Comparison of ENCODE assay signal across 1 cellular context in the genomic region with DNA sequence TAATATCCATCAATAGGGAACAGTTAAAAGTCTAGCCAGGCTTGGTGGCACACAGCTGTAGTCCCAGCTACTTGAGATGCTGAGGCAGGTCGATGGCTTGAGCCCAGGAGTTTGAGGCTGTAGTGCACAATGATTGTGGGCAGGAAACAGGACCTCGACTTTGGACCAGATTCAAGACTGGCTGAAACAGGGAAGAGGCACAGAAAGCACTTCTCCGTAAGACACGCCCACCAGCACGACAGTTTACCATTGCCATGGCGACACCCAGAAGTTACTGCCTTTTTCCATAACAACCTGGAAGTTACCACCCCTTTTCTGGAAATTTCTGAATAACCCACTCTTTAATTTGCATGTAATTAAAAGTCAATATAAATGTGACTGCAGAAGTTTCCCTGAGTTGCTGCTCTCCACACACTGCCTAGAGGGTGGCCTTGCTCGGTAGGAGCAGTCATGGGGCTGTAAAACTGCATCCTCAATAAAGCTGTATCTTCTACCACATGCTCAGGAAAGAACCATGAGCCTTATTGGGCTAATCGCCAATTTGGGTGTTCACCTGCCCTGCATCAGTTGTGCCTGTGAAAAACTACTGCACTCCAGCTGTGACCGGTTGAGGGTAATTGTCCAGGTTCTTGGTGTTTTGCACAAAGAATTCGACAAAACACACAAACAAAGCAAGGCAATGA.
TF ChIP-seq lines count a peak whose summit lies in the region.

No MANE protein-coding gene starts in this region.

TF ChIP-seq in HepG2, 621 proteins besides CTCF, POLR2A, EP300 and RAD21 (continued from another document and continues in another):
- TF ChIP-seq, protein P1, sequence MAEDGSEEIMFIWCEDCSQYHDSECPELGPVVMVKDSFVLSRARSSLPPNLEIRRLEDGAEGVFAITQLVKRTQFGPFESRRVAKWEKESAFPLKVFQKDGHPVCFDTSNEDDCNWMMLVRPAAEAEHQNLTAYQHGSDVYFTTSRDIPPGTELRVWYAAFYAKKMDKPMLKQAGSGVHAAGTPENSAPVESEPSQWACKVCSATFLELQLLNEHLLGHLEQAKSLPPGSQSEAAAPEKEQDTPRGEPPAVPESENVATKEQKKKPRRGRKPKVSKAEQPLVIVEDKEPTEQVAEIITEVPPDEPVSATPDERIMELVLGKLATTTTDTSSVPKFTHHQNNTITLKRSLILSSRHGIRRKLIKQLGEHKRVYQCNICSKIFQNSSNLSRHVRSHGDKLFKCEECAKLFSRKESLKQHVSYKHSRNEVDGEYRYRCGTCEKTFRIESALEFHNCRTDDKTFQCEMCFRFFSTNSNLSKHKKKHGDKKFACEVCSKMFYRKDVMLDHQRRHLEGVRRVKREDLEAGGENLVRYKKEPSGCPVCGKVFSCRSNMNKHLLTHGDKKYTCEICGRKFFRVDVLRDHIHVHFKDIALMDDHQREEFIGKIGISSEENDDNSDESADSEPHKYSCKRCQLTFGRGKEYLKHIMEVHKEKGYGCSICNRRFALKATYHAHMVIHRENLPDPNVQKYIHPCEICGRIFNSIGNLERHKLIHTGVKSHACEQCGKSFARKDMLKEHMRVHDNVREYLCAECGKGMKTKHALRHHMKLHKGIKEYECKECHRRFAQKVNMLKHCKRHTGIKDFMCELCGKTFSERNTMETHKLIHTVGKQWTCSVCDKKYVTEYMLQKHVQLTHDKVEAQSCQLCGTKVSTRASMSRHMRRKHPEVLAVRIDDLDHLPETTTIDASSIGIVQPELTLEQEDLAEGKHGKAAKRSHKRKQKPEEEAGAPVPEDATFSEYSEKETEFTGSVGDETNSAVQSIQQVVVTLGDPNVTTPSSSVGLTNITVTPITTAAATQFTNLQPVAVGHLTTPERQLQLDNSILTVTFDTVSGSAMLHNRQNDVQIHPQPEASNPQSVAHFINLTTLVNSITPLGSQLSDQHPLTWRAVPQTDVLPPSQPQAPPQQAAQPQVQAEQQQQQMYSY (CRISPR knock-in tag; IDR thresholded peaks at IDR 0.05), result no peak
- TF ChIP-seq, protein P2, sequence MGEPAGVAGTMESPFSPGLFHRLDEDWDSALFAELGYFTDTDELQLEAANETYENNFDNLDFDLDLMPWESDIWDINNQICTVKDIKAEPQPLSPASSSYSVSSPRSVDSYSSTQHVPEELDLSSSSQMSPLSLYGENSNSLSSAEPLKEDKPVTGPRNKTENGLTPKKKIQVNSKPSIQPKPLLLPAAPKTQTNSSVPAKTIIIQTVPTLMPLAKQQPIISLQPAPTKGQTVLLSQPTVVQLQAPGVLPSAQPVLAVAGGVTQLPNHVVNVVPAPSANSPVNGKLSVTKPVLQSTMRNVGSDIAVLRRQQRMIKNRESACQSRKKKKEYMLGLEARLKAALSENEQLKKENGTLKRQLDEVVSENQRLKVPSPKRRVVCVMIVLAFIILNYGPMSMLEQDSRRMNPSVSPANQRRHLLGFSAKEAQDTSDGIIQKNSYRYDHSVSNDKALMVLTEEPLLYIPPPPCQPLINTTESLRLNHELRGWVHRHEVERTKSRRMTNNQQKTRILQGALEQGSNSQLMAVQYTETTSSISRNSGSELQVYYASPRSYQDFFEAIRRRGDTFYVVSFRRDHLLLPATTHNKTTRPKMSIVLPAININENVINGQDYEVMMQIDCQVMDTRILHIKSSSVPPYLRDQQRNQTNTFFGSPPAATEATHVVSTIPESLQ (CRISPR knock-in tag; conservative IDR thresholded peaks at IDR 0.05), result no peak
- no peak for TF ChIP-seq ZNF12 (CRISPR knock-in tag; IDR thresholded peaks at IDR 0.05)
- TF ChIP-seq ADNP (CRISPR knock-in tag; IDR thresholded peaks at IDR 0.05), result no peak
- no peak for TF ChIP-seq FOXO1 (CRISPR knock-in tag; IDR thresholded peaks at IDR 0.05)
- no peak; the same call in 1 of the 2 replicates for TF ChIP-seq SIN3A (IDR thresholded peaks at IDR 0.05; ENCODE audit: borderline replicate concordance, low read depth, low read length)
- no peak for TF ChIP-seq MIER3 (CRISPR knock-in tag; IDR thresholded peaks at IDR 0.05; ENCODE audit: borderline replicate concordance)
- TF ChIP-seq, protein P3, sequence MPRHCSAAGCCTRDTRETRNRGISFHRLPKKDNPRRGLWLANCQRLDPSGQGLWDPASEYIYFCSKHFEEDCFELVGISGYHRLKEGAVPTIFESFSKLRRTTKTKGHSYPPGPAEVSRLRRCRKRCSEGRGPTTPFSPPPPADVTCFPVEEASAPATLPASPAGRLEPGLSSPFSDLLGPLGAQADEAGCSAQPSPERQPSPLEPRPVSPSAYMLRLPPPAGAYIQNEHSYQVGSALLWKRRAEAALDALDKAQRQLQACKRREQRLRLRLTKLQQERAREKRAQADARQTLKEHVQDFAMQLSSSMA (CRISPR knock-in tag; IDR thresholded peaks at IDR 0.05), result no peak
- TF ChIP-seq ZNF556 (CRISPR knock-in tag; IDR thresholded peaks at IDR 0.05; ENCODE audit: borderline replicate concordance), result no peak
- no peak for TF ChIP-seq ZNF790 (CRISPR knock-in tag; IDR thresholded peaks at IDR 0.05; ENCODE audit: borderline replicate concordance)
- TF ChIP-seq, protein P4, sequence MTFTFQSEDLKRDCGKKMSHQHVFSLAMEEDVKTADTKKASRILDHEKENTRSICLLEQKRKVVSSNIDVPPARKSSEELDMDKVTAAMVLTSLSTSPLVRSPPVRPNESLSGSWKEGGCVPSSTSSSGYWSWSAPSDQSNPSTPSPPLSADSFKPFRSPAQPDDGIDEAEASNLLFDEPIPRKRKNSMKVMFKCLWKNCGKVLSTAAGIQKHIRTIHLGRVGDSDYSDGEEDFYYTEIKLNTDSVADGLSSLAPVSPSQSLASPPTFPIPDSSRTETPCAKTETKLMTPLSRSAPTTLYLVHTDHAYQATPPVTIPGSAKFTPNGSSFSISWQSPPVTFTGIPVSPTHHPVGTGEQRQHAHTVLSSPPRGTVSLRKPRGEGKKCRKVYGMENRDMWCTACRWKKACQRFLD (CRISPR knock-in tag; IDR thresholded peaks at IDR 0.05; ENCODE audit: borderline replicate concordance), result no peak
- TF ChIP-seq ZNF766 (CRISPR knock-in tag; IDR thresholded peaks at IDR 0.05; ENCODE audit: borderline replicate concordance), result no peak
- TF ChIP-seq MED8 (CRISPR knock-in tag; IDR thresholded peaks at IDR 0.05; ENCODE audit: insufficient replicate concordance), result no peak
- no peak for TF ChIP-seq CBX2 (IDR thresholded peaks at IDR 0.05; ENCODE audit: low read depth, low read length)
- TF ChIP-seq CBX2 (CRISPR knock-in tag; IDR thresholded peaks at IDR 0.05; ENCODE audit: low read depth), result no peak
- peak; percentile 48 for TF ChIP-seq ASH2L (IDR thresholded peaks at IDR 0.05; ENCODE audit: insufficient read length, low read depth, low read length)
- TF ChIP-seq, protein P5, sequence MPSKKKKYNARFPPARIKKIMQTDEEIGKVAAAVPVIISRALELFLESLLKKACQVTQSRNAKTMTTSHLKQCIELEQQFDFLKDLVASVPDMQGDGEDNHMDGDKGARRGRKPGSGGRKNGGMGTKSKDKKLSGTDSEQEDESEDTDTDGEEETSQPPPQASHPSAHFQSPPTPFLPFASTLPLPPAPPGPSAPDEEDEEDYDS (CRISPR knock-in tag; IDR thresholded peaks at IDR 0.05), result peak; percentile 28; the same call in 1 of the 2 replicates
- TF ChIP-seq, protein P6, sequence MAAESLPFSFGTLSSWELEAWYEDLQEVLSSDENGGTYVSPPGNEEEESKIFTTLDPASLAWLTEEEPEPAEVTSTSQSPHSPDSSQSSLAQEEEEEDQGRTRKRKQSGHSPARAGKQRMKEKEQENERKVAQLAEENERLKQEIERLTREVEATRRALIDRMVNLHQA (CRISPR knock-in tag; IDR thresholded peaks at IDR 0.05), result no peak
- no peak for TF ChIP-seq ZNF75D (CRISPR knock-in tag; IDR thresholded peaks at IDR 0.05; ENCODE audit: borderline replicate concordance)
- TF ChIP-seq NR2F2 (IDR thresholded peaks at IDR 0.05; ENCODE audit: borderline replicate concordance, low read depth), result no peak
- peak; percentile 82 for TF ChIP-seq SAP130 (CRISPR knock-in tag; IDR thresholded peaks at IDR 0.05; ENCODE audit: low read depth)
- TF ChIP-seq, protein P7, sequence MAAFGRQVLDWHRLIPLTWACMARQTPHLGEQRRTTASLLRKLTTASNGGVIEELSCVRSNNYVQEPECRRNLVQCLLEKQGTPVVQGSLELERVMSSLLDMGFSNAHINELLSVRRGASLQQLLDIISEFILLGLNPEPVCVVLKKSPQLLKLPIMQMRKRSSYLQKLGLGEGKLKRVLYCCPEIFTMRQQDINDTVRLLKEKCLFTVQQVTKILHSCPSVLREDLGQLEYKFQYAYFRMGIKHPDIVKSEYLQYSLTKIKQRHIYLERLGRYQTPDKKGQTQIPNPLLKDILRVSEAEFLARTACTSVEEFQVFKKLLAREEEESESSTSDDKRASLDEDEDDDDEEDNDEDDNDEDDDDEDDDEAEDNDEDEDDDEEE (CRISPR knock-in tag; IDR thresholded peaks at IDR 0.05), result no peak
- TF ChIP-seq ZNF724P (CRISPR knock-in tag; IDR thresholded peaks at IDR 0.05; ENCODE audit: borderline replicate concordance), result no peak
- TF ChIP-seq ZSCAN30 (CRISPR knock-in tag; IDR thresholded peaks at IDR 0.05), result no peak
- TF ChIP-seq, protein P8, sequence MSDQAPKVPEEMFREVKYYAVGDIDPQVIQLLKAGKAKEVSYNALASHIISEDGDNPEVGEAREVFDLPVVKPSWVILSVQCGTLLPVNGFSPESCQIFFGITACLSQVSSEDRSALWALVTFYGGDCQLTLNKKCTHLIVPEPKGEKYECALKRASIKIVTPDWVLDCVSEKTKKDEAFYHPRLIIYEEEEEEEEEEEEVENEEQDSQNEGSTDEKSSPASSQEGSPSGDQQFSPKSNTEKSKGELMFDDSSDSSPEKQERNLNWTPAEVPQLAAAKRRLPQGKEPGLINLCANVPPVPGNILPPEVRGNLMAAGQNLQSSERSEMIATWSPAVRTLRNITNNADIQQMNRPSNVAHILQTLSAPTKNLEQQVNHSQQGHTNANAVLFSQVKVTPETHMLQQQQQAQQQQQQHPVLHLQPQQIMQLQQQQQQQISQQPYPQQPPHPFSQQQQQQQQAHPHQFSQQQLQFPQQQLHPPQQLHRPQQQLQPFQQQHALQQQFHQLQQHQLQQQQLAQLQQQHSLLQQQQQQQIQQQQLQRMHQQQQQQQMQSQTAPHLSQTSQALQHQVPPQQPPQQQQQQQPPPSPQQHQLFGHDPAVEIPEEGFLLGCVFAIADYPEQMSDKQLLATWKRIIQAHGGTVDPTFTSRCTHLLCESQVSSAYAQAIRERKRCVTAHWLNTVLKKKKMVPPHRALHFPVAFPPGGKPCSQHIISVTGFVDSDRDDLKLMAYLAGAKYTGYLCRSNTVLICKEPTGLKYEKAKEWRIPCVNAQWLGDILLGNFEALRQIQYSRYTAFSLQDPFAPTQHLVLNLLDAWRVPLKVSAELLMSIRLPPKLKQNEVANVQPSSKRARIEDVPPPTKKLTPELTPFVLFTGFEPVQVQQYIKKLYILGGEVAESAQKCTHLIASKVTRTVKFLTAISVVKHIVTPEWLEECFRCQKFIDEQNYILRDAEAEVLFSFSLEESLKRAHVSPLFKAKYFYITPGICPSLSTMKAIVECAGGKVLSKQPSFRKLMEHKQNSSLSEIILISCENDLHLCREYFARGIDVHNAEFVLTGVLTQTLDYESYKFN (CRISPR knock-in tag; conservative IDR thresholded peaks at IDR 0.05), result peak; percentile 29; the same call in 1 of the 2 replicates
- TF ChIP-seq, protein P9, sequence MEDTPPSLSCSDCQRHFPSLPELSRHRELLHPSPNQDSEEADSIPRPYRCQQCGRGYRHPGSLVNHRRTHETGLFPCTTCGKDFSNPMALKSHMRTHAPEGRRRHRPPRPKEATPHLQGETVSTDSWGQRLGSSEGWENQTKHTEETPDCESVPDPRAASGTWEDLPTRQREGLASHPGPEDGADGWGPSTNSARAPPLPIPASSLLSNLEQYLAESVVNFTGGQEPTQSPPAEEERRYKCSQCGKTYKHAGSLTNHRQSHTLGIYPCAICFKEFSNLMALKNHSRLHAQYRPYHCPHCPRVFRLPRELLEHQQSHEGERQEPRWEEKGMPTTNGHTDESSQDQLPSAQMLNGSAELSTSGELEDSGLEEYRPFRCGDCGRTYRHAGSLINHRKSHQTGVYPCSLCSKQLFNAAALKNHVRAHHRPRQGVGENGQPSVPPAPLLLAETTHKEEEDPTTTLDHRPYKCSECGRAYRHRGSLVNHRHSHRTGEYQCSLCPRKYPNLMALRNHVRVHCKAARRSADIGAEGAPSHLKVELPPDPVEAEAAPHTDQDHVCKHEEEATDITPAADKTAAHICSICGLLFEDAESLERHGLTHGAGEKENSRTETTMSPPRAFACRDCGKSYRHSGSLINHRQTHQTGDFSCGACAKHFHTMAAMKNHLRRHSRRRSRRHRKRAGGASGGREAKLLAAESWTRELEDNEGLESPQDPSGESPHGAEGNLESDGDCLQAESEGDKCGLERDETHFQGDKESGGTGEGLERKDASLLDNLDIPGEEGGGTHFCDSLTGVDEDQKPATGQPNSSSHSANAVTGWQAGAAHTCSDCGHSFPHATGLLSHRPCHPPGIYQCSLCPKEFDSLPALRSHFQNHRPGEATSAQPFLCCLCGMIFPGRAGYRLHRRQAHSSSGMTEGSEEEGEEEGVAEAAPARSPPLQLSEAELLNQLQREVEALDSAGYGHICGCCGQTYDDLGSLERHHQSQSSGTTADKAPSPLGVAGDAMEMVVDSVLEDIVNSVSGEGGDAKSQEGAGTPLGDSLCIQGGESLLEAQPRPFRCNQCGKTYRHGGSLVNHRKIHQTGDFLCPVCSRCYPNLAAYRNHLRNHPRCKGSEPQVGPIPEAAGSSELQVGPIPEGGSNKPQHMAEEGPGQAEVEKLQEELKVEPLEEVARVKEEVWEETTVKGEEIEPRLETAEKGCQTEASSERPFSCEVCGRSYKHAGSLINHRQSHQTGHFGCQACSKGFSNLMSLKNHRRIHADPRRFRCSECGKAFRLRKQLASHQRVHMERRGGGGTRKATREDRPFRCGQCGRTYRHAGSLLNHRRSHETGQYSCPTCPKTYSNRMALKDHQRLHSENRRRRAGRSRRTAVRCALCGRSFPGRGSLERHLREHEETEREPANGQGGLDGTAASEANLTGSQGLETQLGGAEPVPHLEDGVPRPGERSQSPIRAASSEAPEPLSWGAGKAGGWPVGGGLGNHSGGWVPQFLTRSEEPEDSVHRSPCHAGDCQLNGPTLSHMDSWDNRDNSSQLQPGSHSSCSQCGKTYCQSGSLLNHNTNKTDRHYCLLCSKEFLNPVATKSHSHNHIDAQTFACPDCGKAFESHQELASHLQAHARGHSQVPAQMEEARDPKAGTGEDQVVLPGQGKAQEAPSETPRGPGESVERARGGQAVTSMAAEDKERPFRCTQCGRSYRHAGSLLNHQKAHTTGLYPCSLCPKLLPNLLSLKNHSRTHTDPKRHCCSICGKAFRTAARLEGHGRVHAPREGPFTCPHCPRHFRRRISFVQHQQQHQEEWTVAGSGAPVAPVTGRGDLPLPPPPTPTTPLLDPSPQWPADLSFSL (CRISPR knock-in tag; IDR thresholded peaks at IDR 0.05), result no peak
- TF ChIP-seq ZNF543 (CRISPR knock-in tag; IDR thresholded peaks at IDR 0.05), result no peak
- TF ChIP-seq, protein P10, sequence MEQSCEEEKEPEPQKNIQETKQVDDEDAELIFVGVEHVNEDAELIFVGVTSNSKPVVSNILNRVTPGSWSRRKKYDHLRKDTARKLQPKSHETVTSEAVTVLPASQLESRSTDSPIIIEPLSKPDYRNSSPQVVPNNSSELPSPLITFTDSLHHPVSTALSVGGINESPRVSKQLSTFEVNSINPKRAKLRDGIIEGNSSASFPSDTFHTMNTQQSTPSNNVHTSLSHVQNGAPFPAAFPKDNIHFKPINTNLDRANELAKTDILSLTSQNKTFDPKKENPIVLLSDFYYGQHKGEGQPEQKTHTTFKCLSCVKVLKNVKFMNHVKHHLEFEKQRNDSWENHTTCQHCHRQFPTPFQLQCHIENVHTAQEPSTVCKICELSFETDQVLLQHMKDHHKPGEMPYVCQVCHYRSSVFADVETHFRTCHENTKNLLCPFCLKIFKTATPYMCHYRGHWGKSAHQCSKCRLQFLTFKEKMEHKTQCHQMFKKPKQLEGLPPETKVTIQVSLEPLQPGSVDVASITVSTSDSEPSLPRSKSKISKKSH (CRISPR knock-in tag; IDR thresholded peaks at IDR 0.05; ENCODE audit: borderline replicate concordance), result no peak
- no peak for TF ChIP-seq TOPORS (CRISPR knock-in tag; IDR thresholded peaks at IDR 0.05)
